Comparison of ENCODE assay signal across 15 cellular contexts in the genomic region with DNA sequence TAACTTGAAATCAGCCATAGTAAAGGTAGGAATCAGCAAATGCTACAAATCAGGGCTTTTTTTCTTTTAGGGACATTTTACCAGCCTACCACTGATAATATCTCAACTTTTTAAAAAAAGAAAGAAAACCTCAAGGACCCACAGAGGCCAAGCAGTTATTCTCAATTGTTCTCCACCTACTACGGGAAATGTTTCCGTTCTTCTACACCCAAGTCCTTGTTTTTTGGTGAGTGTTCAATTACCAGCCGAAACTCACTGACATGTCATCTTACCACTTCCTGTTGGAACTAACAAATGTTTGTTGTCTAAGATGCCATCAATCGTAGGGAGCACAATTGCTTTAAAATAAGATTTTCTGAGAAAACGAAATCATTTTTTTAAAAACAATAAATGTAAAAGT. TPM values are rescaled to one million over a fixed set of nuclear protein-coding genes. Genes with fewer than 3 reads are reported as not detected.
DNase-seq lines count a peak whose midpoint lies in the region; ATAC-seq and TF ChIP-seq lines count a peak whose summit lies in the region.
"Had no signal": no experiment of that assay in that cellular context is flagged by ENCODE, and none has a peak within 500 bp of the region (broad histone marks: within the 10 kb centered on the region; RNA-seq: fewer than 3 reads in every experiment).

No MANE protein-coding gene starts in this region.

- H3K9me3 Mint-ChIP-seq in CD4-positive, CD25-positive, alpha-beta regulatory T cell = peaks cover 0 to 4% (median 0%) of the 10 kb centered on the region in 7 donors
- peaks cover 8% of the 10 kb centered on the region for H3K9me3 Mint-ChIP-seq in WTC11

- CTCF ChIA-PET in WTC11 (lab: Charles Lee) = no interaction called here

- H3K27ac ChIP-seq in CD4-positive, CD25-positive, alpha-beta regulatory T cell (ENCODE audit: insufficient read depth, low read length, poor library complexity, severe bottlenecking) = no peak overlapping the region
- H3K27ac ChIP-seq in DND-41 (ENCODE audit: low read length) = no peak overlapping the region
- H3K27ac ChIP-seq in epithelial cell of prostate = peak overlapping the region; percentile 68
- H3K27ac ChIP-seq: BLaER1 treated with 17β-estradiol and CSF1 and Interleukin-3, amounts not matched to agents 10 nM and 100 nM; left lung; pancreas; transverse colon had no signal

- POLR2A ChIA-PET in WTC11 (lab: Charles Lee) = no interaction called here

- H2AFZ ChIP-seq in DND-41 (ENCODE audit: low read depth, low read length) = no peak overlapping the region

- H3K4me3 Mint-ChIP-seq in CD4-positive, CD25-positive, alpha-beta regulatory T cell = peak overlapping the region in 2 of 4 donors; percentile 4 to 21
- no peak overlapping the region for H3K4me3 Mint-ChIP-seq in WTC11

- H3K9me3 ChIP-seq in CD4-positive, CD25-positive, alpha-beta regulatory T cell (ENCODE audit: control insufficient read depth in 2 of 2, low read length in 2 of 2) = no peaks in the 10 kb centered on the region
- no peaks in the 10 kb centered on the region for H3K9me3 ChIP-seq in DND-41 (ENCODE audit: insufficient read depth, low read length, severe bottlenecking)
- H3K9me3 ChIP-seq: left lung, pancreas, transverse colon had no signal

- H3K4me1 Mint-ChIP-seq in CD4-positive, CD25-positive, alpha-beta regulatory T cell = peaks cover 12 to 30% (median 19%) of the 10 kb centered on the region in 4 donors
- peaks cover 36% of the 10 kb centered on the region for H3K4me1 Mint-ChIP-seq in WTC11

- DNase-seq in CD4-positive, CD25-positive, alpha-beta regulatory T cell = peak in 2 of 3 donors; percentile 29 to 46
- peak; percentile 9 for DNase-seq in DND-41
- DNase-seq in WTC11 (ENCODE audit: low spot score) = no peak
- no peak for DNase-seq in epithelial cell of prostate (ENCODE audit: low read depth, low spot score)
- no peak for DNase-seq in cardiac septum (ENCODE audit: low spot score)
- DNase-seq: activated effector memory CD4-positive, alpha-beta T cell treated with anti-CD3 and anti-CD28 coated beads, Interleukin-2, amount 50 U/mL, for 16 hours; left lung; NCI-H774; pancreas; stimulated activated CD4-positive, alpha-beta T cell treated with anti-CD3 and anti-CD28 coated beads, Interleukin-4, amount 100 ng/mL, for 24 hours; transverse colon had no signal

- no peak overlapping the region for H3K9ac ChIP-seq in DND-41 (ENCODE audit: low read depth, low read length)
- H3K9ac ChIP-seq: BLaER1 treated with 17β-estradiol and CSF1 and Interleukin-3, amounts not matched to agents 10 nM and 100 nM had no signal

- intact Hi-C loops in cardiac septum (cut with DNase I) = no loop called here

- H3K27me3 Mint-ChIP-seq in CD4-positive, CD25-positive, alpha-beta regulatory T cell = peaks cover 49% of the 10 kb centered on the region
- no peaks in the 10 kb centered on the region for H3K27me3 Mint-ChIP-seq in WTC11 (ENCODE audit: low read depth)

- ATAC-seq in CD4-positive, CD25-positive, alpha-beta regulatory T cell (ENCODE audit: low read depth in 2 of 2) = no peak
- ATAC-seq in DND-41 (ENCODE audit: insufficient read depth, low read depth) (peak; percentile 86), WTC11 (no peak), GM18858 (IDR thresholded peaks at IDR 0.05; ENCODE audit: unreplicated experiment) (no peak), HG02798 (IDR thresholded peaks at IDR 0.05; ENCODE audit: poor library complexity, unreplicated experiment) (no peak), HG03520 (IDR thresholded peaks at IDR 0.05; ENCODE audit: unreplicated experiment) (no peak)
- ATAC-seq: left lung, pancreas had no signal

- H3K36me3 Mint-ChIP-seq in CD4-positive, CD25-positive, alpha-beta regulatory T cell = no peaks in the 10 kb centered on the region
- peaks cover 2% of the 10 kb centered on the region; the same call in 1 of the 2 replicates for H3K36me3 Mint-ChIP-seq in WTC11

- no peaks in the 10 kb centered on the region for H3K36me3 ChIP-seq in CD4-positive, CD25-positive, alpha-beta regulatory T cell (ENCODE audit: control insufficient read depth, insufficient read depth, low read length)
- no peaks in the 10 kb centered on the region for H3K36me3 ChIP-seq in DND-41 (ENCODE audit: insufficient read depth, low read length)
- H3K36me3 ChIP-seq: BLaER1 treated with 17β-estradiol and CSF1 and Interleukin-3, amounts not matched to agents 10 nM and 100 nM; left lung; pancreas; transverse colon had no signal

- TF ChIP-seq CTCF in DND-41 (IDR thresholded peaks at IDR 0.05; ENCODE audit: borderline replicate concordance, extremely low read depth, low read length, poor library complexity, severe bottlenecking) = no peak
- TF ChIP-seq CTCF in WTC11 (IDR thresholded peaks at IDR 0.05) = no peak

- H3K4me3 ChIP-seq in CD4-positive, CD25-positive, alpha-beta regulatory T cell (ENCODE audit: low read depth, low read length) = peak overlapping the region; percentile 38
- no peak overlapping the region for H3K4me3 ChIP-seq in DND-41 (ENCODE audit: low read depth in 1 of 2, low read length in 2 of 2)
- H3K4me3 ChIP-seq: BLaER1 treated with 17β-estradiol and CSF1 and Interleukin-3, amounts not matched to agents 10 nM and 100 nM; left lung; pancreas; transverse colon had no signal

- H3K27ac Mint-ChIP-seq in CD4-positive, CD25-positive, alpha-beta regulatory T cell = peak overlapping the region in 1 of 3 donors; percentile 57
- H3K27ac Mint-ChIP-seq in WTC11 = peak overlapping the region; percentile 24; the same call in 1 of the 2 replicates

- no peak overlapping the region for H3K4me2 ChIP-seq in DND-41 (ENCODE audit: insufficient read depth, low read length)

- H3K4me1 ChIP-seq in CD4-positive, CD25-positive, alpha-beta regulatory T cell (ENCODE audit: control insufficient read depth, insufficient read depth, low read length, poor library complexity, severe bottlenecking) = peaks cover 22% of the 10 kb centered on the region
- H3K4me1 ChIP-seq in DND-41 (ENCODE audit: insufficient read depth, low read length) = no peaks in the 10 kb centered on the region; the same call in 1 of the 2 replicates

- H4K20me1 ChIP-seq in DND-41 (ENCODE audit: insufficient read depth, low read length) = no peaks in the 10 kb centered on the region
- H4K20me1 ChIP-seq: BLaER1 treated with 17β-estradiol and CSF1 and Interleukin-3, amounts not matched to agents 10 nM and 100 nM had no signal

- no peaks in the 10 kb centered on the region for H3K79me2 ChIP-seq in DND-41 (ENCODE audit: insufficient read depth, low read length)

- H3K27me3 ChIP-seq in CD4-positive, CD25-positive, alpha-beta regulatory T cell (ENCODE audit: control insufficient read depth, insufficient read depth, low read length) = peaks cover 31% of the 10 kb centered on the region
- H3K27me3 ChIP-seq in DND-41 (ENCODE audit: insufficient read depth, low read length, poor library complexity) = no peaks in the 10 kb centered on the region
- H3K27me3 ChIP-seq: BLaER1 treated with 17β-estradiol and CSF1 and Interleukin-3, amounts not matched to agents 10 nM and 100 nM; pancreas had no signal

TF ChIP-seq in WTC11, 78 proteins besides CTCF, POLR2A, EP300 and RAD21 (continues in another document):
- TF ChIP-seq MLX (CRISPR knock-in tag; IDR thresholded peaks at IDR 0.05) (no peak), FOXK1 (CRISPR knock-in tag; IDR thresholded peaks at IDR 0.05) (no peak), GRHL2 (CRISPR knock-in tag; IDR thresholded peaks at IDR 0.05; ENCODE audit: insufficient replicate concordance, severe bottlenecking) (no peak), TEAD4 (CRISPR knock-in tag; IDR thresholded peaks at IDR 0.05) (no peak), HMGA2 (CRISPR knock-in tag; IDR thresholded peaks at IDR 0.05) (no peak), NFE2L1 (CRISPR knock-in tag; IDR thresholded peaks at IDR 0.05) (no peak), ZNF232 (CRISPR knock-in tag; IDR thresholded peaks at IDR 0.05) (no peak)
- TF ChIP-seq, protein P1, sequence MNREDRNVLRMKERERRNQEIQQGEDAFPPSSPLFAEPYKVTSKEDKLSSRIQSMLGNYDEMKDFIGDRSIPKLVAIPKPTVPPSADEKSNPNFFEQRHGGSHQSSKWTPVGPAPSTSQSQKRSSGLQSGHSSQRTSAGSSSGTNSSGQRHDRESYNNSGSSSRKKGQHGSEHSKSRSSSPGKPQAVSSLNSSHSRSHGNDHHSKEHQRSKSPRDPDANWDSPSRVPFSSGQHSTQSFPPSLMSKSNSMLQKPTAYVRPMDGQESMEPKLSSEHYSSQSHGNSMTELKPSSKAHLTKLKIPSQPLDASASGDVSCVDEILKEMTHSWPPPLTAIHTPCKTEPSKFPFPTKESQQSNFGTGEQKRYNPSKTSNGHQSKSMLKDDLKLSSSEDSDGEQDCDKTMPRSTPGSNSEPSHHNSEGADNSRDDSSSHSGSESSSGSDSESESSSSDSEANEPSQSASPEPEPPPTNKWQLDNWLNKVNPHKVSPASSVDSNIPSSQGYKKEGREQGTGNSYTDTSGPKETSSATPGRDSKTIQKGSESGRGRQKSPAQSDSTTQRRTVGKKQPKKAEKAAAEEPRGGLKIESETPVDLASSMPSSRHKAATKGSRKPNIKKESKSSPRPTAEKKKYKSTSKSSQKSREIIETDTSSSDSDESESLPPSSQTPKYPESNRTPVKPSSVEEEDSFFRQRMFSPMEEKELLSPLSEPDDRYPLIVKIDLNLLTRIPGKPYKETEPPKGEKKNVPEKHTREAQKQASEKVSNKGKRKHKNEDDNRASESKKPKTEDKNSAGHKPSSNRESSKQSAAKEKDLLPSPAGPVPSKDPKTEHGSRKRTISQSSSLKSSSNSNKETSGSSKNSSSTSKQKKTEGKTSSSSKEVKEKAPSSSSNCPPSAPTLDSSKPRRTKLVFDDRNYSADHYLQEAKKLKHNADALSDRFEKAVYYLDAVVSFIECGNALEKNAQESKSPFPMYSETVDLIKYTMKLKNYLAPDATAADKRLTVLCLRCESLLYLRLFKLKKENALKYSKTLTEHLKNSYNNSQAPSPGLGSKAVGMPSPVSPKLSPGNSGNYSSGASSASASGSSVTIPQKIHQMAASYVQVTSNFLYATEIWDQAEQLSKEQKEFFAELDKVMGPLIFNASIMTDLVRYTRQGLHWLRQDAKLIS (CRISPR knock-in tag; IDR thresholded peaks at IDR 0.05; ENCODE audit: borderline replicate concordance) = no peak

RNA-seq across cellular contexts. Expression of gene CDK1, which starts 50.2 kb away (rescaled TPM):
- 2.1 TPM for total RNA-seq in CD4-positive, CD25-positive, alpha-beta regulatory T cell
- 1 to 10 TPM; 2.2 to 7.8 (median 5.3) TPM for polyA plus RNA-seq in CD4-positive, CD25-positive, alpha-beta regulatory T cell
- total RNA-seq in WTC11 (2021) (92.8 to 98.9 TPM (median 94.8 TPM) in 3 replicates), cardiac septum (0.35 TPM)

Comparison
In these comparisons a context has a peak if more than half of its experiments do, and no peak if none do; other contexts are left out.
1. DNase-seq: peak in CD4-positive, CD25-positive, alpha-beta regulatory T cell (2 of 3) and DND-41 (single experiment); none in WTC11 (single experiment), epithelial cell of prostate (single experiment) and cardiac septum (single experiment).
2. RNA of gene CDK1, which starts 50.2 kb away (total RNA-seq): 92.8 to 98.9 TPM in WTC11; 2.1 TPM in CD4-positive, CD25-positive, alpha-beta regulatory T cell (single experiment) and 0.35 TPM in cardiac septum (single experiment); every median in the first group is over 10 times any median in the second.